8 cellular contexts compared by ENCODE assay signal in the genomic region with DNA sequence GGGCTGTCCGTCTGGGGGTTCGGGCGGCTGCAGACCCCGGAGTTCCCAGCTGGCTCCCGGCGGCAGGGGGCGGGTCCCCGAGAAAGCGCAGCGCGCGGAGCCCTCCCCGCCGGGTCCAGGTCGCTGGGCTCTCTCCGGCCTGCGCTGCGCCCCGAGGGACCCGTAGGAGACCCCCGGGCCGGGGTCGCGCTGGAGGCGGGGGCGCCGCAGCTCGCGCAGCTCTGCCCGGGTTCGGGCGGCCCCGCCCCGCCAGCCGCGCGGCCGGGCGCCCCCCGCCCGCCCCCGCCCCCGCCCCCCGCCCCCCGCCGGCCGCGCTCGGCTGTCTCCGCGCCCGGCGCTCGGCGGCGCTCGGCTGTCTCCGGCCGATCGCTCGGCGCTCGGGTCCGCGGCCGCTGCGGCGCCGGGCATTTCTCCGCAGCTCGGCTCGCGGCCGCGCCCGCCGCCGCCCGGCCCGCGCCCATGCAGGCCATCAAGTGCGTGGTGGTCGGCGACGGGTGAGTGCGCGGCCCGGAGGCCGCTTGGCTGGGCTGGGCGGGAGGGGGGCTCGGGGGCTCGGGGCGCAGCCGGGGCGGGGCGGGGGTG. TPM values are rescaled to one million over a fixed set of nuclear protein-coding genes. Genes with fewer than 3 reads are reported as not detected.
DNase-seq lines count a peak whose midpoint lies in the region; ATAC-seq, FAIRE-seq and TF ChIP-seq lines count a peak whose summit lies in the region.

RAC3 (plus strand) TSS at position 376 of the 582 bp plus-strand sequence; CDS start at position 460, 84 bp downstream.

- peaks cover 6% of the 10 kb centered on the region for H3K4me1 ChIP-seq in parathyroid adenoma

- FAIRE-seq in HTR-8/SVneo (lab: Jason Lieb, UNC), result no peak

- peak within 1 kb of the TSS; percentile 39 for H3K27ac ChIP-seq in parathyroid adenoma

- TF ChIP-seq CTCF in fibroblast of villous mesenchyme (IDR thresholded peaks at IDR 0.05; ENCODE audit: insufficient read depth, low read depth, low read length) (no peak), parathyroid adenoma (IDR thresholded peaks at IDR 0.05) (no peak)

- peak within 1 kb of the TSS; percentile 65 for H3K4me3 ChIP-seq in fibroblast of villous mesenchyme (ENCODE audit: low read depth, low read length)
- peak within 1 kb of the TSS; percentile 68 for H3K4me3 ChIP-seq in parathyroid adenoma (ENCODE audit: low read depth, low read length)

- ATAC-seq in GM19452 (IDR thresholded peaks at IDR 0.05; ENCODE audit: unreplicated experiment), result no peak
- no peak for ATAC-seq in GM21528 (IDR thresholded peaks at IDR 0.05; ENCODE audit: low FRiP score, unreplicated experiment)
- no peak for ATAC-seq in GM18861 (IDR thresholded peaks at IDR 0.05; ENCODE audit: unreplicated experiment)

- no peak within 1 kb of the TSS for H3K9ac ChIP-seq in parathyroid adenoma

- DNase-seq in DMS53 treated with DMSO at 0.1 percent for 48 hours (lab: John Stamatoyannopoulos, UW; ENCODE audit: unreplicated experiment) (peak; percentile 68), HTR-8/SVneo (ENCODE audit: insufficient read length, low spot score) (peak; percentile 45), UCSD-AML1 (lab: John Stamatoyannopoulos, UW; ENCODE audit: unreplicated experiment) (peak; percentile 52), fibroblast of villous mesenchyme (ENCODE audit: low read depth) (peak; percentile 33)

- no peaks in the 10 kb centered on the region for H3K79me2 ChIP-seq in parathyroid adenoma

- H3K36me3 ChIP-seq in parathyroid adenoma (ENCODE audit: control insufficient read depth, insufficient read depth, low read length), result no peaks in the 10 kb centered on the region

- H3K9me3 ChIP-seq in parathyroid adenoma (ENCODE audit: control insufficient read depth, low read length), result no peaks in the 10 kb centered on the region

- peak within 1 kb of the TSS; percentile 89 for H3K4me2 ChIP-seq in parathyroid adenoma (ENCODE audit: low read length)

- H3K27me3 ChIP-seq in parathyroid adenoma (ENCODE audit: control insufficient read depth, insufficient read depth, low read length), result no peaks in the 10 kb centered on the region

- peak within 1 kb of the TSS; percentile 92 for H2AFZ ChIP-seq in parathyroid adenoma

RNA-seq across cellular contexts. Expression of gene RAC3, which starts in this region (rescaled TPM):
- 6.4 and 9.1 TPM in 2 replicates for total RNA-seq in fibroblast of villous mesenchyme
